In genomic region chr9:123564652-123565051, GRCh38 we compare ENCODE assay signal across 32 cellular contexts.
"Had no signal": no experiment of that assay in that cellular context is flagged by ENCODE, and none has a peak within 500 bp of the region (broad histone marks: within the 10 kb centered on the region; RNA-seq: fewer than 3 reads in every experiment).

No MANE protein-coding gene starts in this region.

- H3K9me3 Mint-ChIP-seq: activated CD4-positive, alpha-beta memory T cell treated with anti-CD3 and anti-CD28 coated beads for 36 hours; activated naive CD4-positive, alpha-beta T cell treated with anti-CD3 and anti-CD28 coated beads for 36 hours; activated naive CD4-positive, alpha-beta T cell treated with anti-CD3 and anti-CD28 coated beads, Interleukin-2, amount 50 U/mL, for 24 hours; activated naive CD8-positive, alpha-beta T cell treated with anti-CD3 and anti-CD28 coated beads, Interleukin-2, amount 50 U/mL, for 24 hours; activated T-helper 1 cell treated with anti-CD3 and anti-CD28 coated beads, Interleukin-12 subunit alpha, Interleukin-12 subunit beta, Interleukin-2, Interleukin-4 antibody, amounts not matched to agents 30 ng/mL and 10 ng/mL and 1 ng/mL, durations not matched to agents 14 hours and 24 hours and 36 hours; activated T-helper 2 cell treated with anti-CD3 and anti-CD28 coated beads, Interferon-gamma antibody, Interleukin-2, Interleukin-4, amounts not matched to agents 10 μg/mL and 5 μg/mL and 100 μg/mL, durations not matched to agents 14 hours and 24 hours and 36 hours; effector memory CD8-positive, alpha-beta T cell had no signal

- DNase-seq: activated CD4-positive, alpha-beta memory T cell treated with anti-CD3 and anti-CD28 coated beads for 36 hours; activated CD4-positive, alpha-beta T cell treated with anti-CD3 and anti-CD28 coated beads for 36 hours; activated CD4-positive, alpha-beta T cell treated with anti-CD3 and anti-CD28 coated beads, Interleukin-2, amount 10 ng/mL, durations not matched to agents 24 days and 14 days; activated CD4-positive, CD25-positive, alpha-beta regulatory T cell; activated CD4-positive, CD25-positive, alpha-beta regulatory T cell treated with anti-CD3 and anti-CD28 coated beads, Interleukin-2, amount 50 U/mL, for 72 hours; activated CD8-positive, alpha-beta memory T cell treated with anti-CD3 and anti-CD28 coated beads, Interleukin-2, amount 10 ng/mL, durations not matched to agents 7 days and 5 days; activated CD8-positive, alpha-beta memory T cell treated with anti-CD3 and anti-CD28 coated beads, Interleukin-2, amount 50 U/mL, for 4 hours; activated CD8-positive, alpha-beta T cell treated with anti-CD3 and anti-CD28 coated beads, Interleukin-2, amount 10 ng/mL, durations not matched to agents 7 days and 5 days; activated effector memory CD4-positive, alpha-beta T cell treated with anti-CD3 and anti-CD28 coated beads, Interleukin-2, amount 50 U/mL, for 16 hours; activated naive CD4-positive, alpha-beta T cell treated with anti-CD3 and anti-CD28 coated beads for 36 hours; activated naive CD8-positive, alpha-beta T cell treated with anti-CD3 and anti-CD28 coated beads for 36 hours; activated naive CD8-positive, alpha-beta T cell treated with anti-CD3 and anti-CD28 coated beads, Interleukin-2, amount 50 U/mL, for 24 hours; activated T-cell treated with anti-CD3 and anti-CD28 coated beads, Interleukin-2, amount 50 U/mL, for 1 hour; activated T-cell treated with anti-CD3 and anti-CD28 coated beads, Interleukin-2, amount 50 U/mL, for 48 hours; adrenal gland; amygdala; aorta; body of pancreas; caudate nucleus; cortex of kidney; dermis blood vessel endothelial cell; effector CD4-positive, alpha-beta T cell; effector memory CD8-positive, alpha-beta T cell; erythroblast; foreskin keratinocyte; gastrocnemius medialis; glutamatergic neuron; heart left ventricle; T-helper 2 cell had no signal

- H3K27ac Mint-ChIP-seq: activated CD4-positive, alpha-beta memory T cell treated with anti-CD3 and anti-CD28 coated beads for 36 hours; activated CD4-positive, alpha-beta T cell treated with anti-CD3 and anti-CD28 coated beads for 36 hours; activated CD4-positive, alpha-beta T cell treated with anti-CD3 and anti-CD28 coated beads, Interleukin-2, amount 10 ng/mL, durations not matched to agents 24 days and 14 days; activated CD8-positive, alpha-beta memory T cell treated with anti-CD3 and anti-CD28 coated beads, Interleukin-2, amount 10 ng/mL, durations not matched to agents 7 days and 5 days; activated CD8-positive, alpha-beta T cell treated with anti-CD3 and anti-CD28 coated beads, Interleukin-2, amount 10 ng/mL, durations not matched to agents 7 days and 5 days; activated naive CD4-positive, alpha-beta T cell treated with anti-CD3 and anti-CD28 coated beads for 36 hours; activated naive CD4-positive, alpha-beta T cell treated with anti-CD3 and anti-CD28 coated beads, Interleukin-2, amount 50 U/mL, for 24 hours; activated naive CD8-positive, alpha-beta T cell treated with anti-CD3 and anti-CD28 coated beads for 36 hours; activated naive CD8-positive, alpha-beta T cell treated with anti-CD3 and anti-CD28 coated beads, Interleukin-2, amount 50 U/mL, for 24 hours; activated T-helper 1 cell treated with anti-CD3 and anti-CD28 coated beads, Interleukin-12 subunit alpha, Interleukin-12 subunit beta, Interleukin-2, Interleukin-4 antibody, amounts not matched to agents 30 ng/mL and 10 ng/mL and 1 ng/mL, durations not matched to agents 14 hours and 24 hours and 36 hours; activated T-helper 2 cell treated with anti-CD3 and anti-CD28 coated beads, Interferon-gamma antibody, Interleukin-2, Interleukin-4, amounts not matched to agents 10 μg/mL and 5 μg/mL and 100 μg/mL, durations not matched to agents 14 hours and 24 hours and 36 hours; effector memory CD8-positive, alpha-beta T cell had no signal

- H3K4me3 Mint-ChIP-seq: activated CD4-positive, alpha-beta memory T cell treated with anti-CD3 and anti-CD28 coated beads for 36 hours; activated CD4-positive, alpha-beta T cell treated with anti-CD3 and anti-CD28 coated beads for 36 hours; activated CD4-positive, alpha-beta T cell treated with anti-CD3 and anti-CD28 coated beads, Interleukin-2, amount 10 ng/mL, durations not matched to agents 24 days and 14 days; activated CD8-positive, alpha-beta memory T cell treated with anti-CD3 and anti-CD28 coated beads, Interleukin-2, amount 10 ng/mL, durations not matched to agents 7 days and 5 days; activated CD8-positive, alpha-beta T cell treated with anti-CD3 and anti-CD28 coated beads, Interleukin-2, amount 10 ng/mL, durations not matched to agents 7 days and 5 days; activated naive CD4-positive, alpha-beta T cell treated with anti-CD3 and anti-CD28 coated beads for 36 hours; activated naive CD4-positive, alpha-beta T cell treated with anti-CD3 and anti-CD28 coated beads, Interleukin-2, amount 50 U/mL, for 24 hours; activated naive CD8-positive, alpha-beta T cell treated with anti-CD3 and anti-CD28 coated beads for 36 hours; activated naive CD8-positive, alpha-beta T cell treated with anti-CD3 and anti-CD28 coated beads, Interleukin-2, amount 50 U/mL, for 24 hours; activated T-helper 1 cell treated with anti-CD3 and anti-CD28 coated beads, Interleukin-12 subunit alpha, Interleukin-12 subunit beta, Interleukin-2, Interleukin-4 antibody, amounts not matched to agents 30 ng/mL and 10 ng/mL and 1 ng/mL, durations not matched to agents 14 hours and 24 hours and 36 hours; effector memory CD8-positive, alpha-beta T cell had no signal

- H3K27me3 Mint-ChIP-seq: activated CD4-positive, alpha-beta memory T cell treated with anti-CD3 and anti-CD28 coated beads for 36 hours; activated CD4-positive, alpha-beta T cell treated with anti-CD3 and anti-CD28 coated beads for 36 hours; activated CD4-positive, alpha-beta T cell treated with anti-CD3 and anti-CD28 coated beads, Interleukin-2, amount 10 ng/mL, durations not matched to agents 24 days and 14 days; activated naive CD4-positive, alpha-beta T cell treated with anti-CD3 and anti-CD28 coated beads, Interleukin-2, amount 50 U/mL, for 24 hours; activated naive CD8-positive, alpha-beta T cell treated with anti-CD3 and anti-CD28 coated beads for 36 hours; activated naive CD8-positive, alpha-beta T cell treated with anti-CD3 and anti-CD28 coated beads, Interleukin-2, amount 50 U/mL, for 24 hours; effector memory CD8-positive, alpha-beta T cell had no signal

- ATAC-seq: activated CD4-positive, alpha-beta T cell treated with anti-CD3 and anti-CD28 coated beads for 36 hours; activated CD8-positive, alpha-beta memory T cell treated with anti-CD3 and anti-CD28 coated beads, Interleukin-2, amount 10 ng/mL, durations not matched to agents 7 days and 5 days; activated CD8-positive, alpha-beta T cell treated with anti-CD3 and anti-CD28 coated beads, Interleukin-2, amount 10 ng/mL, durations not matched to agents 7 days and 5 days; activated naive CD8-positive, alpha-beta T cell treated with anti-CD3 and anti-CD28 coated beads, Interleukin-2, amount 50 U/mL, for 24 hours; body of pancreas; effector memory CD8-positive, alpha-beta T cell; foreskin keratinocyte; gastrocnemius medialis; heart left ventricle had no signal
